In genomic region chr7:100101016-100101862, GRCh38 we compare ENCODE assay signal across 8 cellular contexts. TPM values are rescaled to one million over a fixed set of nuclear protein-coding genes. Genes with fewer than 3 reads are reported as not detected.
DNase-seq lines count a peak whose midpoint lies in the region; ATAC-seq, FAIRE-seq and TF ChIP-seq lines count a peak whose summit lies in the region.

Gene AP4M1, plus strand, starts transcription at chr7:100101643. Its CDS starts 72 bp downstream, at chr7:100101715.
Gene MCM7, minus strand, starts transcription at chr7:100101397. Its CDS starts 103 bp downstream, at chr7:100101294.

- no peak for TF ChIP-seq CTCF in HepG2 (CRISPR knock-in tag; IDR thresholded peaks at IDR 0.05)

- H3K9me3 ChIP-seq in HepG2 (ENCODE audit: low read length), result no peaks in the 10 kb centered on the region

- peak within 1 kb of the TSS; percentile 98 for H3K27ac Mint-ChIP-seq in dendritic cell treated with granulocyte-macrophage colony-stimulating factor and Interleukin-4, amounts not matched to agents 40 ng/mL and 50 ng/mL, for 4 days

- ATAC-seq in GM19372 (IDR thresholded peaks at IDR 0.05; ENCODE audit: low read depth, unreplicated experiment), result peak; percentile 89
- peak; percentile 50 for ATAC-seq in HG03558 (IDR thresholded peaks at IDR 0.05; ENCODE audit: extremely low read depth, unreplicated experiment)
- peak; percentile 90 for ATAC-seq in HepG2

- peaks cover 22 to 33% of the 10 kb centered on the region in 2 experiments for H3K36me3 ChIP-seq in HepG2 (replicated peaks in 1 of 2; ENCODE audit: control insufficient read depth in 1 of 2, insufficient read depth in 2 of 2, low read length in 2 of 2)

- H3K27ac ChIP-seq in HepG2 (ENCODE audit: extremely low read length, insufficient read depth, low read length), result peak within 1 kb of the TSS; percentile 95

- peak within 1 kb of the TSS; percentile 92 for H3K9ac ChIP-seq in HepG2 (ENCODE audit: insufficient read depth, low read depth, low read length)

- BruUV-seq in HepG2 (replicated peaks; lab: Mats Ljungman, UMichigan), result TSS peak; percentile 63

- intact Hi-C loops in dendritic cell treated with granulocyte-macrophage colony-stimulating factor and Interleukin-4, amounts not matched to agents 40 ng/mL and 50 ng/mL, for 4 days (cut with micrococcal nuclease), result loop anchor here (2.0 kb wide), 3 partner anchors 18 to 26 kb away; partner anchors contain the start of genes CNPY4, MBLAC1, TAF6 and ZNF3
- intact Hi-C loops in HepG2 (cut with micrococcal nuclease; ENCODE audit: unreplicated experiment), result loop anchor here (2.0 kb wide), 1 partner anchor 18 kb away; the partner anchor contains the start of genes CNPY4 and TAF6

- H3K4me3 Mint-ChIP-seq in dendritic cell treated with granulocyte-macrophage colony-stimulating factor and Interleukin-4, amounts not matched to agents 40 ng/mL and 50 ng/mL, for 4 days, result peak within 1 kb of the TSS; percentile 93

- H3K27me3 ChIP-seq in HepG2 (ENCODE audit: control insufficient read depth in 1 of 2, insufficient read depth in 2 of 2, low read length in 2 of 2), result no peaks in the 10 kb centered on the region

- peaks cover 22% of the 10 kb centered on the region for H3K4me1 ChIP-seq in HepG2 (ENCODE audit: insufficient read depth, low read length)

- no peaks in the 10 kb centered on the region; the same call in 1 of the 2 replicates for H4K20me1 ChIP-seq in HepG2 (ENCODE audit: insufficient read depth, low read length)

- peaks cover 30% of the 10 kb centered on the region for H3K4me1 Mint-ChIP-seq in dendritic cell treated with granulocyte-macrophage colony-stimulating factor and Interleukin-4, amounts not matched to agents 40 ng/mL and 50 ng/mL, for 4 days (ENCODE audit: low read depth)

- no peaks in the 10 kb centered on the region for H3K9me3 Mint-ChIP-seq in dendritic cell treated with granulocyte-macrophage colony-stimulating factor and Interleukin-4, amounts not matched to agents 40 ng/mL and 50 ng/mL, for 4 days

- in situ Hi-C loops in HepG2 (cut with HindIII; ENCODE audit: extremely low pct_ligation_motif_present, low pct_unique_long_range_greater_than_20kb), result no loop called here

- TF ChIP-seq RAD21 in HepG2 (CRISPR knock-in tag; IDR thresholded peaks at IDR 0.05), result no peak

- peak; percentile 67 for FAIRE-seq in HepG2 (lab: Jason Lieb, UNC)

- CTCF ChIA-PET in HepG2 (lab: Yijun Ruan, JAX; ENCODE audit: low intra/inter-chr PET ratio, low total read pairs), result no interaction called here

- peak within 1 kb of the TSS; percentile 85 to 99 (median 86) for H3K4me3 ChIP-seq in HepG2 (replicated peaks in 1 of 3; ENCODE audit: insufficient read depth in 1 of 3, low read depth in 2 of 3, low read length in 3 of 3)

- H2AFZ ChIP-seq in HepG2 (ENCODE audit: low read length), result no peak within 1 kb of the TSS

- H3K36me3 Mint-ChIP-seq in dendritic cell treated with granulocyte-macrophage colony-stimulating factor and Interleukin-4, amounts not matched to agents 40 ng/mL and 50 ng/mL, for 4 days (ENCODE audit: low read depth), result peaks cover 83% of the 10 kb centered on the region

- POLR2A ChIA-PET in HepG2 (lab: Yijun Ruan, JAX), result interaction anchor here (0.8 to 3.5 kb wide), 20 partner anchors 10 to 343 kb away, joined by 3 to 48 read pairs (median 9); partner anchors contain the start of genes AZGP1, CNPY4, COPS6 and LAMTOR4

- TF ChIP-seq POLR2A in HepG2 (IDR thresholded peaks at IDR 0.05; ENCODE audit: insufficient read depth in 1 of 2, low read depth in 2 of 2, low read length in 2 of 2), result peak; percentile 57 to 72; a peak in 3 of 4 replicates

- under 1% methylated on average over 38 of the region's 80 CpGs for WGBS in HepG2 (ENCODE audit: low lambda C conversion rate)

- peaks cover 23% of the 10 kb centered on the region for H3K79me2 ChIP-seq in HepG2 (ENCODE audit: insufficient read depth, low read length)

- peak within 1 kb of the TSS; percentile 85 for H3K4me2 ChIP-seq in HepG2 (ENCODE audit: low read depth, low read length)

- H3K27me3 Mint-ChIP-seq in dendritic cell treated with granulocyte-macrophage colony-stimulating factor and Interleukin-4, amounts not matched to agents 40 ng/mL and 50 ng/mL, for 4 days, result no peaks in the 10 kb centered on the region

- TF ChIP-seq EP300 in HepG2 (IDR thresholded peaks at IDR 0.05; ENCODE audit: low read depth in 2 of 2, low read length in 2 of 2) (peak in 1 of 2 experiments; percentile 23; a peak in 2 of 4 replicates), HepG2 (CRISPR knock-in tag; IDR thresholded peaks at IDR 0.05; ENCODE audit: borderline replicate concordance) (no peak)

- peak; percentile 84 to 99 (median 98) for DNase-seq in C1 segment of cervical spinal cord (lab: John Stamatoyannopoulos, UW)
- DNase-seq in NCI-H748 treated with DMSO at 0.1 percent for 48 hours (lab: John Stamatoyannopoulos, UW), result peak; percentile 97
- DNase-seq in activated CD4-positive, alpha-beta T cell treated with anti-CD3 and anti-CD28 coated beads, Interleukin-2, amount 50 U/mL, for 24 hours (ENCODE audit: low read depth in 1 of 2, low spot score in 1 of 2), result peak; percentile 89 to 97
- DNase-seq in HepG2 (ENCODE audit: low spot score), result peak; percentile 97
- peak; percentile 95 for DNase-seq in stimulated activated CD4-positive, alpha-beta T cell treated with anti-CD3 and anti-CD28 coated beads, Interleukin-4, amount 100 ng/mL, for 1 hour

TF ChIP-seq in HepG2, 621 proteins besides CTCF, POLR2A, EP300 and RAD21 (continues in another document):
- TF ChIP-seq ZNF136 (CRISPR knock-in tag; IDR thresholded peaks at IDR 0.05; ENCODE audit: low read depth) (no peak), SNAPC5 (CRISPR knock-in tag; IDR thresholded peaks at IDR 0.05; ENCODE audit: borderline replicate concordance) (peak; percentile 87; the same call in 1 of the 2 replicates)

RNA-seq across cellular contexts. Expression of gene AP4M1, which starts in this region (rescaled TPM):
- 8.2 and 9.7 TPM in 2 replicates for total RNA-seq in HepG2 (2016; rRNA removed; fragmentation: Illumina TruSeq; extraction: Trizol)
- total RNA-seq in HepG2 (2016; cell fraction: cytosol; rRNA removed; fragmentation: Illumina TruSeq; extraction: Trizol; ENCODE audit: low read depth), result 4.1 and 5.3 TPM in 2 replicates
- total RNA-seq in HepG2 (2016; cell fraction: insoluble cytoplasmic fraction; rRNA removed; fragmentation: Illumina TruSeq; extraction: Trizol), result 7.7 and 10.0 TPM in 2 replicates
- total RNA-seq in HepG2 (2016; cell fraction: membrane; rRNA removed; fragmentation: Illumina TruSeq; extraction: Trizol), result 5.6 and 6.2 TPM in 2 replicates
- 5.9 and 11.5 TPM in 2 replicates for total RNA-seq in HepG2 (2016; cell fraction: nucleus; rRNA removed; fragmentation: Illumina TruSeq; extraction: Trizol)
- polyA plus RNA-seq in HepG2 (2011; rRNA removed), result 6.0 and 6.3 TPM in 2 replicates
- polyA plus RNA-seq in HepG2 (2011; cell fraction: cytosol; rRNA removed), result 3.9 and 4.9 TPM in 2 replicates
- 11.1 and 15.0 TPM in 2 replicates for polyA plus RNA-seq in HepG2 (2011; cell fraction: nucleus; rRNA removed)
- polyA plus RNA-seq in HepG2 (2012), result 4.9 and 5.0 TPM in 2 replicates
- 2.8 and 2.9 TPM in 2 replicates for polyA plus RNA-seq in HepG2 (2016; cell fraction: cytosol; fragmentation: Illumina TruSeq; extraction: Trizol; ENCODE audit: low read depth)
- polyA plus RNA-seq in HepG2 (2016; cell fraction: insoluble cytoplasmic fraction; fragmentation: Illumina TruSeq; extraction: Trizol; ENCODE audit: low read depth), result 5.9 and 7.7 TPM in 2 replicates
- 3.9 and 4.1 TPM in 2 replicates for polyA plus RNA-seq in HepG2 (2016; cell fraction: membrane; fragmentation: Illumina TruSeq; extraction: Trizol; ENCODE audit: low read depth)
- 13.0 and 18.6 TPM in 2 replicates for polyA plus RNA-seq in HepG2 (2016; cell fraction: nucleus; fragmentation: Illumina TruSeq; extraction: Trizol; ENCODE audit: insufficient read depth, low read depth)
- 10.8 and 17.7 TPM in 2 replicates for polyA minus RNA-seq in HepG2 (2011; rRNA and poly(A)+ RNA removed; ENCODE audit: low replicate concordance)
- polyA minus RNA-seq in HepG2 (2011; cell fraction: cytosol; rRNA and poly(A)+ RNA removed), result 3.0 and 5.2 TPM in 2 replicates
- polyA minus RNA-seq in HepG2 (2011; cell fraction: nucleus; rRNA and poly(A)+ RNA removed), result 6.7 and 7.2 TPM in 2 replicates

RNA-seq across cellular contexts. Expression of gene MCM7, which starts in this region (rescaled TPM):
- 214 and 229 TPM in 2 replicates for total RNA-seq in HepG2 (2016; rRNA removed; fragmentation: Illumina TruSeq; extraction: Trizol)
- 19.3 and 25.3 TPM in 2 replicates for total RNA-seq in HepG2 (2016; cell fraction: cytosol; rRNA removed; fragmentation: Illumina TruSeq; extraction: Trizol; ENCODE audit: low read depth)
- 222 and 231 TPM in 2 replicates for total RNA-seq in HepG2 (2016; cell fraction: insoluble cytoplasmic fraction; rRNA removed; fragmentation: Illumina TruSeq; extraction: Trizol)
- total RNA-seq in HepG2 (2016; cell fraction: membrane; rRNA removed; fragmentation: Illumina TruSeq; extraction: Trizol), result 36.3 and 40.6 TPM in 2 replicates
- total RNA-seq in HepG2 (2016; cell fraction: nucleus; rRNA removed; fragmentation: Illumina TruSeq; extraction: Trizol), result 158 and 170 TPM in 2 replicates
- 74.6 and 84.5 TPM in 2 replicates for polyA plus RNA-seq in HepG2 (2011; rRNA removed)
- 43.5 and 88.2 TPM in 2 replicates for polyA plus RNA-seq in HepG2 (2011; cell fraction: cytosol; rRNA removed)
- polyA plus RNA-seq in HepG2 (2011; cell fraction: nucleus; rRNA removed), result 179 and 250 TPM in 2 replicates
- polyA plus RNA-seq in HepG2 (2012), result 55.3 and 79.0 TPM in 2 replicates
- 13.7 and 15.9 TPM in 2 replicates for polyA plus RNA-seq in HepG2 (2016; cell fraction: cytosol; fragmentation: Illumina TruSeq; extraction: Trizol; ENCODE audit: low read depth)
- polyA plus RNA-seq in HepG2 (2016; cell fraction: insoluble cytoplasmic fraction; fragmentation: Illumina TruSeq; extraction: Trizol; ENCODE audit: low read depth), result 184 and 192 TPM in 2 replicates
- 21.2 and 24.5 TPM in 2 replicates for polyA plus RNA-seq in HepG2 (2016; cell fraction: membrane; fragmentation: Illumina TruSeq; extraction: Trizol; ENCODE audit: low read depth)
- polyA plus RNA-seq in HepG2 (2016; cell fraction: nucleus; fragmentation: Illumina TruSeq; extraction: Trizol; ENCODE audit: insufficient read depth, low read depth), result 208 and 214 TPM in 2 replicates
- 187 and 581 TPM in 2 replicates for polyA minus RNA-seq in HepG2 (2011; rRNA and poly(A)+ RNA removed; ENCODE audit: low replicate concordance)
- 44.7 and 74.8 TPM in 2 replicates for polyA minus RNA-seq in HepG2 (2011; cell fraction: cytosol; rRNA and poly(A)+ RNA removed)
- 108 and 139 TPM in 2 replicates for polyA minus RNA-seq in HepG2 (2011; cell fraction: nucleus; rRNA and poly(A)+ RNA removed)

Comparison
In these comparisons a context has a peak if more than half of its experiments do, and no peak if none do; other contexts are left out.
1. Peak in every context shown above with its lines: DNase-seq, ATAC-seq, H3K4me3 ChIP-seq and H3K27ac ChIP-seq.